Comparison of ENCODE assay signal across 26 cellular contexts in the genomic region with DNA sequence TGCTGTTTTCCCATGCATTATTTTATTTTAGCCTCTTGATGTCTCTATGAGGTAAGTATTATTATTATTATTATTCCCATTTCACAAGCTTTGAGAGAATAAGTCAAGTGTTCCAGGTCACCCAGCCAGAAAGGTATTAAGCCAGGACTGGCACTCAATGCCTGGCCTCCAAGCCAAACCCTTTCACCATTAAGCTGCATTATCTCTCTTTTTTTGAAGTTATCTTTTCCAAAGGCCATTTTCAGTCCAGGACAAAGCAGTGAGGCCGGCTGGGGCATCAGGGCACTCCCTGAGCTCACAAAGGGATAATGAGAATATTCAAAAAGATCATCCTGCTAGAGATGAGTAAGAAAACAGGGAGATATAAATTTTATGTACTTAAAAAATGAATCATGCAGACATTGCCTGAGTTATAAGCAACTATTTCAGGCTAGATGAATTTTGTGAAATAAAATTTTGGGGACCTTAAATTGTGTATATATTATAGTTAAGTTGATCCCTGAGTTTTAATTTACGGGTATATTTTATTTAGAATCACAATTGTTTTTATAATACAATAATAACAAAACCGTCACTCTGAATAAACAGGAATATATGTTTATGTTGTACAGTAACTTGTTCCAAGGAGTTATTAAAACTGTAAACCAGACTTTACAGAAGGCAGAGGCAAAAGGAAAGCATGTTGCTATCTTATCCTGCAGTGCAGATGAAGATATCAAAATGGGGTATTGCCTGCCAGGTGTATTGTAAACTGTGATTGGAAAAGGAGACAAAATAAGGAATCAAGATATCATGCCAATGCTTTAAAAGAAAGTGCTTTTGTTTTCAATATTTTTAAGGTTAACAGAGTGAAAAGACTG. TPM values are rescaled to one million over a fixed set of nuclear protein-coding genes. Genes with fewer than 3 reads are reported as not detected.
DNase-seq lines count a peak whose midpoint lies in the region; FAIRE-seq and TF ChIP-seq lines count a peak whose summit lies in the region.
"Had no signal": no experiment of that assay in that cellular context is flagged by ENCODE, and none has a peak within 500 bp of the region (broad histone marks: within the 10 kb centered on the region; RNA-seq: fewer than 3 reads in every experiment).

No MANE protein-coding gene starts in this region.

- H3K4me3 Mint-ChIP-seq in chondrocyte (ENCODE audit: unreplicated experiment): no peak overlapping the region
- H3K4me3 Mint-ChIP-seq: activated CD8-positive, alpha-beta T cell treated with anti-CD3 and anti-CD28 coated beads, Interleukin-2, amount 10 ng/mL, durations not matched to agents 7 days and 5 days; activated T-cell treated with anti-CD3 and anti-CD28 coated beads, Interleukin-2, amount 50 U/mL, for 72 hours; T-cell had no signal

- H3K27me3 Mint-ChIP-seq in chondrocyte (ENCODE audit: low read depth): no peaks in the 10 kb centered on the region

- H3K27me3 ChIP-seq in mammary epithelial cell (ENCODE audit: insufficient read depth, low read length) (no peaks in the 10 kb centered on the region), breast epithelium (no peaks in the 10 kb centered on the region), keratinocyte (ENCODE audit: control insufficient read depth, extremely low read depth, insufficient read depth, low read length) (no peaks in the 10 kb centered on the region), subcutaneous abdominal adipose tissue (ENCODE audit: control insufficient read depth in 5 of 5, insufficient read depth in 4 of 5, low read length in 5 of 5) (no peaks in the 10 kb centered on the region)
- H3K27me3 ChIP-seq: gastrocnemius medialis, stomach, upper lobe of right lung had no signal

- H2AFZ ChIP-seq in mammary epithelial cell (ENCODE audit: low read depth, low read length) (peak overlapping the region; percentile 56), keratinocyte (ENCODE audit: control insufficient read depth, low read length) (peak overlapping the region; percentile 12)

- TF ChIP-seq CTCF in mammary epithelial cell (conservative IDR thresholded peaks at IDR 0.05 in 1 of 2, IDR thresholded peaks at IDR 0.05 in 1 of 2; ENCODE audit: extremely low read depth in 1 of 2, insufficient read depth in 1 of 2, low read depth in 1 of 2, low read length in 2 of 2) (no peak), breast epithelium (IDR thresholded peaks at IDR 0.05) (no peak), chondrocyte (IDR thresholded peaks at IDR 0.05) (no peak), keratinocyte (optimal IDR thresholded peaks at IDR 0.05 in 1 of 3, IDR thresholded peaks at IDR 0.05 in 1 of 3, conservative IDR thresholded peaks at IDR 0.05 in 1 of 3; ENCODE audit: extremely low read depth in 1 of 3, insufficient read depth in 2 of 3, low read length in 3 of 3) (no peak)

- FAIRE-seq in keratinocyte (lab: Jason Lieb, UNC): no peak
- FAIRE-seq: kidney had no signal

- no peak for TF ChIP-seq POLR2A in breast epithelium (IDR thresholded peaks at IDR 0.05)

- no TSS peak for BruUV-seq in mammary epithelial cell (replicated peaks; lab: Mats Ljungman, UMichigan)

- H3K9me3 ChIP-seq in mammary epithelial cell (replicated peaks; ENCODE audit: insufficient read depth, low read length) (no peaks in the 10 kb centered on the region), breast epithelium (no peaks in the 10 kb centered on the region), keratinocyte (ENCODE audit: control insufficient read depth, low read depth, low read length) (no peaks in the 10 kb centered on the region), subcutaneous abdominal adipose tissue (ENCODE audit: control insufficient read depth in 5 of 5, low read length in 5 of 5) (no peaks in the 10 kb centered on the region)
- H3K9me3 ChIP-seq: gastrocnemius medialis, stomach, upper lobe of right lung had no signal

- dilution Hi-C loops in mammary epithelial cell (cut with HindIII; ENCODE audit: low sequenced_read_pairs): no loop called here
- dilution Hi-C loops in keratinocyte (cut with MboI; ENCODE audit: extremely low pct_ligation_motif_present, low sequenced_read_pairs): no loop called here

- H3K79me2 ChIP-seq in mammary epithelial cell (ENCODE audit: insufficient read depth, low read length) (no peaks in the 10 kb centered on the region), keratinocyte (ENCODE audit: control insufficient read depth, insufficient read depth, low read length) (no peaks in the 10 kb centered on the region)

- no peaks in the 10 kb centered on the region for H3K9me3 Mint-ChIP-seq in chondrocyte (ENCODE audit: low read depth)
- H3K9me3 Mint-ChIP-seq: T-cell had no signal

- H3K4me2 ChIP-seq in mammary epithelial cell (ENCODE audit: insufficient read depth, low read depth, low read length): no peak overlapping the region
- H3K4me2 ChIP-seq in keratinocyte (ENCODE audit: control insufficient read depth, extremely low read depth, insufficient read depth, low read depth, low read length): no peak overlapping the region

- peaks cover 58% of the 10 kb centered on the region for H3K4me1 Mint-ChIP-seq in chondrocyte (ENCODE audit: low read depth)
- H3K4me1 Mint-ChIP-seq: T-cell had no signal

- 64% methylated on average over 3 of the region's 3 CpGs for whole genome bisulfite sequencing in mammary epithelial cell (ENCODE audit: low coverage, missing lambda C conversion rate)

- no peaks in the 10 kb centered on the region for H3K36me3 Mint-ChIP-seq in chondrocyte (ENCODE audit: low read depth)
- H3K36me3 Mint-ChIP-seq: T-cell had no signal

- H3K27ac ChIP-seq in mammary epithelial cell (ENCODE audit: insufficient read depth, low read depth, low read length) (no peak overlapping the region), breast epithelium (no peak overlapping the region), keratinocyte (ENCODE audit: control insufficient read depth, insufficient read depth, low read length) (no peak overlapping the region), subcutaneous abdominal adipose tissue (ENCODE audit: low read depth, low read length) (peak overlapping the region; percentile 15)
- H3K27ac ChIP-seq: gastrocnemius medialis, upper lobe of right lung had no signal

- H3K36me3 ChIP-seq in mammary epithelial cell (ENCODE audit: insufficient read depth, low read length) (no peaks in the 10 kb centered on the region), breast epithelium (no peaks in the 10 kb centered on the region), keratinocyte (ENCODE audit: control insufficient read depth in 2 of 2, extremely low read depth in 1 of 2, insufficient read depth in 2 of 2, low read length in 2 of 2) (no peaks in the 10 kb centered on the region), subcutaneous abdominal adipose tissue (ENCODE audit: control insufficient read depth in 5 of 5, insufficient read depth in 5 of 5, low read length in 5 of 5) (no peaks in the 10 kb centered on the region)
- H3K36me3 ChIP-seq: gastrocnemius medialis, stomach, upper lobe of right lung had no signal

- no peak overlapping the region for H3K9ac ChIP-seq in mammary epithelial cell (ENCODE audit: insufficient read depth, low read length)
- H3K9ac ChIP-seq in keratinocyte (ENCODE audit: control insufficient read depth, extremely low read depth, insufficient read depth, low read length): no peak overlapping the region
- no peak overlapping the region for H3K9ac ChIP-seq in subcutaneous abdominal adipose tissue (ENCODE audit: low read length in 5 of 5)

- CTCF ChIA-PET in mammary epithelial cell (lab: Charles Lee; ENCODE audit: low non-redundant PET): interaction anchor here (0.7 kb wide), 1 partner anchor 54 kb away, joined by 4 read pairs; no protein-coding TSS in a partner anchor

- H3K4me1 ChIP-seq in mammary epithelial cell (ENCODE audit: insufficient read depth, low read length) (peaks cover 15% of the 10 kb centered on the region), breast epithelium (no peaks in the 10 kb centered on the region), keratinocyte (ENCODE audit: control insufficient read depth, extremely low read depth, insufficient read depth, low read length) (peaks cover 31% of the 10 kb centered on the region), subcutaneous abdominal adipose tissue (ENCODE audit: control insufficient read depth in 5 of 5, insufficient read depth in 5 of 5, low read length in 5 of 5) (peaks cover 0 to 18% (median 3%) of the 10 kb centered on the region in 5 donors)
- H3K4me1 ChIP-seq: gastrocnemius medialis had no signal

- DNase-seq in mammary epithelial cell: no peak
- no peak for DNase-seq in breast epithelium (ENCODE audit: low spot score in 2 of 2)
- no peak for DNase-seq in chondrocyte (ENCODE audit: low spot score)
- no peak for DNase-seq in keratinocyte (ENCODE audit: low read depth, low spot score)
- DNase-seq in SKM-1 treated with dmso at 0.1 percent for 144 hours (lab: John Stamatoyannopoulos, UW; ENCODE audit: unreplicated experiment): no peak
- no peak for DNase-seq in activated T-cell treated with anti-CD3 and anti-CD28 coated beads, Interleukin-2, amount 50 U/mL, for 48 hours
- no peak for DNase-seq in DMS53 treated with DMSO at 0.1 percent for 48 hours (lab: John Stamatoyannopoulos, UW; ENCODE audit: unreplicated experiment)
- DNase-seq: 8988T; activated CD4-positive, CD25-positive, alpha-beta regulatory T cell treated with anti-CD3 and anti-CD28 coated beads, Interleukin-2, amount 50 U/mL, for 72 hours; activated CD8-positive, alpha-beta T cell treated with anti-CD3 and anti-CD28 coated beads, Interleukin-2, amount 10 ng/mL, durations not matched to agents 7 days and 5 days; activated naive CD4-positive, alpha-beta T cell treated with anti-CD3 and anti-CD28 coated beads, Interleukin-2, amount 50 U/mL, for 16 hours; activated T-cell treated with anti-CD3 and anti-CD28 coated beads, Interleukin-2, amount 50 U/mL, for 72 hours; anterior cingulate cortex; gastrocnemius medialis; GOT3; kidney; NCI-H146; NCI-H69; nucleus accumbens; retina; SHP77; stimulated activated CD4-positive, alpha-beta T cell treated with anti-CD3 and anti-CD28 coated beads, Interleukin-12 subunit alpha, Interleukin-12 subunit beta, amount 100 ng/mL, for 4 hours; stomach; T-cell; upper lobe of right lung had no signal

- no peaks in the 10 kb centered on the region for H3K9me1 ChIP-seq in keratinocyte (ENCODE audit: control insufficient read depth, extremely low read depth, insufficient read depth, low read length)

- in situ Hi-C loops in mammary epithelial cell (cut with MboI; ENCODE audit: low sequenced_read_pairs in 2 of 2): no loop called here

- H4K20me1 ChIP-seq in mammary epithelial cell (ENCODE audit: insufficient read depth, low read length): no peaks in the 10 kb centered on the region
- no peaks in the 10 kb centered on the region for H4K20me1 ChIP-seq in keratinocyte (ENCODE audit: control insufficient read depth, extremely low read depth, insufficient read depth, low read length)

- intact Hi-C loops in mammary epithelial cell (cut with micrococcal nuclease) (loop anchor here (10.0 kb wide), 1 partner anchor 53 kb away; no protein-coding TSS in a partner anchor), breast epithelium (cut with DNase I; ENCODE audit: low total_unique reads) (no loop called here)

- H3K4me3 ChIP-seq in mammary epithelial cell (replicated peaks in 1 of 3; ENCODE audit: insufficient read depth in 1 of 3, low read depth in 2 of 3, low read length in 3 of 3) (no peak overlapping the region), breast epithelium (no peak overlapping the region), keratinocyte (ENCODE audit: control insufficient read depth in 2 of 3, extremely low read depth in 1 of 3, insufficient read depth in 2 of 3, low read depth in 1 of 3, low read length in 3 of 3) (no peak overlapping the region), subcutaneous abdominal adipose tissue (ENCODE audit: low read depth in 1 of 5, low read length in 5 of 5) (no peak overlapping the region)
- H3K4me3 ChIP-seq: gastrocnemius medialis, stomach, upper lobe of right lung had no signal

- peak overlapping the region; percentile 52 for H3K27ac Mint-ChIP-seq in chondrocyte (ENCODE audit: unreplicated experiment)
- H3K27ac Mint-ChIP-seq: activated CD8-positive, alpha-beta T cell treated with anti-CD3 and anti-CD28 coated beads, Interleukin-2, amount 10 ng/mL, durations not matched to agents 7 days and 5 days; activated T-cell treated with anti-CD3 and anti-CD28 coated beads, Interleukin-2, amount 50 U/mL, for 72 hours; T-cell had no signal

RNA-seq across cellular contexts. Expression of gene CAV2, which starts 51.3 kb away (rescaled TPM):
- 100 to 1,000 TPM; 253 to 385 TPM for total RNA-seq in mammary epithelial cell
- 402 TPM for polyA plus RNA-seq in mammary epithelial cell
- 674 TPM for polyA minus RNA-seq in mammary epithelial cell
- 100 to 1,000 TPM in 1 of 3 donors, 10 to 100 TPM in 2; 63.3 to 311 (median 97.6) TPM for total RNA-seq in breast epithelium
- total RNA-seq in chondrocyte: 82.1 to 127 TPM (median 116 TPM) in 3 replicates
- polyA plus RNA-seq in keratinocyte: 467 to 631 TPM (median 530 TPM) in 3 replicates
- 140 TPM for polyA plus RNA-seq in keratinocyte (2011; ENCODE audit: low read depth)
- polyA plus RNA-seq in keratinocyte (2011; cell fraction: cytosol; rRNA removed): 511 and 813 TPM in 2 replicates
- 329 and 358 TPM in 2 replicates for polyA plus RNA-seq in keratinocyte (2011; cell fraction: nucleus; rRNA removed)
- 170 and 280 TPM in 2 replicates for polyA plus RNA-seq in keratinocyte (2012; ENCODE audit: low replicate concordance)
- polyA minus RNA-seq in keratinocyte: 373 to 543 TPM (median 498 TPM) in 3 replicates
- polyA minus RNA-seq in keratinocyte (2011; cell fraction: cytosol; rRNA and poly(A)+ RNA removed): 618 TPM
- polyA minus RNA-seq in keratinocyte (2011; cell fraction: nucleus; rRNA and poly(A)+ RNA removed): 114 and 202 TPM in 2 replicates
- total RNA-seq: activated CD8-positive, alpha-beta T cell treated with anti-CD3 and anti-CD28 coated beads, Interleukin-2, amount 10 ng/mL, durations not matched to agents 7 days and 5 days; activated T-cell treated with anti-CD3 and anti-CD28 coated beads, Interleukin-2, amount 50 U/mL, for 72 hours had no signal
